Comparison of ENCODE assay signal across 10 cellular contexts in genomic region chr10:112875474-112876267, GRCh38.
DNase-seq lines count a peak whose midpoint lies in the region; ATAC-seq and TF ChIP-seq lines count a peak whose summit lies in the region.
"Had no signal": no experiment of that assay in that cellular context is flagged by ENCODE, and none has a peak within 500 bp of the region (broad histone marks: within the 10 kb centered on the region; RNA-seq: fewer than 3 reads in every experiment).

No MANE protein-coding gene starts in this region.

- no peaks in the 10 kb centered on the region for H3K9me3 ChIP-seq in osteoblast (ENCODE audit: low read depth, low read length)

- no peaks in the 10 kb centered on the region for H3K36me3 ChIP-seq in osteoblast (ENCODE audit: insufficient read depth, low read length)
- H3K36me3 ChIP-seq: heart left ventricle had no signal

- peaks cover 4% of the 10 kb centered on the region for H3K27me3 ChIP-seq in osteoblast (ENCODE audit: insufficient read depth, low read length)
- H3K27me3 ChIP-seq: heart left ventricle had no signal

- no peak overlapping the region for H3K27ac ChIP-seq in osteoblast (ENCODE audit: low read depth, low read length)
- H3K27ac ChIP-seq: heart left ventricle had no signal

- H2AFZ ChIP-seq in osteoblast (ENCODE audit: low read length) = no peak overlapping the region

- peak overlapping the region; percentile 8 for H3K4me2 ChIP-seq in osteoblast (ENCODE audit: insufficient read depth, low read length)

- ATAC-seq in HG03565 (IDR thresholded peaks at IDR 0.05; ENCODE audit: unreplicated experiment) = no peak

- TF ChIP-seq CTCF in cardiac fibroblast (IDR thresholded peaks at IDR 0.05; ENCODE audit: low read depth, low read length) (no peak), osteoblast (IDR thresholded peaks at IDR 0.05; ENCODE audit: extremely low read depth, low read depth, low read length) (no peak)

- H3K4me1 ChIP-seq in osteoblast (ENCODE audit: insufficient read depth, low read length) = peaks cover 7% of the 10 kb centered on the region

- no peaks in the 10 kb centered on the region for H3K79me2 ChIP-seq in osteoblast (ENCODE audit: insufficient read depth, low read length)

- no peak overlapping the region for H3K4me3 ChIP-seq in cardiac fibroblast (replicated peaks in 1 of 2; ENCODE audit: low read depth in 2 of 2, low read length in 2 of 2)
- no peak overlapping the region for H3K4me3 ChIP-seq in osteoblast (ENCODE audit: insufficient read depth, low read length)
- H3K4me3 ChIP-seq: heart left ventricle had no signal

- DNase-seq in Daoy (ENCODE audit: low read depth) = peak; percentile 78
- peak; percentile 59 for DNase-seq in LHCN-M2 (ENCODE audit: low read depth)
- peak; percentile 68 to 89 for DNase-seq in cardiac fibroblast (ENCODE audit: low read depth in 2 of 2)
- no peak for DNase-seq in osteoblast (ENCODE audit: insufficient read length, low spot score, missing footprints)
- DNase-seq in NCI-H146 treated with DMSO at 0.1 percent for 48 hours (lab: John Stamatoyannopoulos, UW; ENCODE audit: unreplicated experiment) = no peak
- no peak for DNase-seq in T-helper 1 cell
- no peak for DNase-seq in iPS-NIHi11 (ENCODE audit: low spot score)
- DNase-seq: amygdala, heart left ventricle had no signal

- no peaks in the 10 kb centered on the region for H4K20me1 ChIP-seq in osteoblast (ENCODE audit: insufficient read depth, low read length)

Comparison
In these comparisons a context has a peak if more than half of its experiments do, and no peak if none do; other contexts are left out.
1. DNase-seq: peak in Daoy (single experiment), LHCN-M2 (single experiment) and cardiac fibroblast (2 of 2); none in osteoblast (single experiment), NCI-H146 treated with DMSO at 0.1 percent for 48 hours (single experiment), T-helper 1 cell (0 of 5) and iPS-NIHi11 (single experiment).